26 cellular contexts compared by ENCODE assay signal in genomic region chr22:39181356-39181755, GRCh38. TPM values are rescaled to one million over a fixed set of nuclear protein-coding genes. Genes with fewer than 3 reads are reported as not detected.
DNase-seq lines count a peak whose midpoint lies in the region; ATAC-seq and TF ChIP-seq lines count a peak whose summit lies in the region.
"Had no signal": no experiment of that assay in that cellular context is flagged by ENCODE, and none has a peak within 500 bp of the region (broad histone marks: within the 10 kb centered on the region; RNA-seq: fewer than 3 reads in every experiment).

No MANE protein-coding gene starts in this region.

- no peaks in the 10 kb centered on the region for H3K27me3 ChIP-seq in neuronal stem cell (ENCODE audit: control insufficient read depth in 3 of 3, insufficient read depth in 3 of 3, low read depth in 1 of 3, low read length in 3 of 3)
- H3K27me3 ChIP-seq: SJCRH30 had no signal

- H3K9me3 Mint-ChIP-seq in chondrocyte (ENCODE audit: low read depth), result peaks cover 8% of the 10 kb centered on the region
- H3K9me3 Mint-ChIP-seq in activated T-helper 1 cell treated with anti-CD3 and anti-CD28 coated beads, Interleukin-12 subunit alpha, Interleukin-12 subunit beta, Interleukin-2, Interleukin-4 antibody, amounts not matched to agents 30 ng/mL and 10 ng/mL and 1 ng/mL, durations not matched to agents 14 hours and 24 hours and 36 hours, result no peaks in the 10 kb centered on the region
- no peaks in the 10 kb centered on the region for H3K9me3 Mint-ChIP-seq in activated naive CD4-positive, alpha-beta T cell treated with anti-CD3 and anti-CD28 coated beads for 36 hours

- peaks cover 24 to 27% of the 10 kb centered on the region in 2 donors for H3K4me1 ChIP-seq in neuronal stem cell (ENCODE audit: control insufficient read depth in 2 of 2, insufficient read depth in 1 of 2, low read depth in 1 of 2, low read length in 2 of 2)

- peak overlapping the region; percentile 90 for H3K18ac ChIP-seq in neuronal stem cell (ENCODE audit: low read length)

- DNase-seq in activated effector memory CD4-positive, alpha-beta T cell treated with anti-CD3 and anti-CD28 coated beads, Interleukin-2, amount 50 U/mL, for 16 hours, result peak; percentile 50
- no peak for DNase-seq in activated effector memory CD4-positive, alpha-beta T cell treated with Interleukin-2 at 50 U/mL for 16 hours
- peak; percentile 47 for DNase-seq in chondrocyte (ENCODE audit: low spot score)
- DNase-seq in neuronal stem cell (ENCODE audit: low spot score), result no peak
- no peak for DNase-seq in AG08396 (ENCODE audit: low spot score)
- DNase-seq in activated T-helper 1 cell treated with anti-CD3 and anti-CD28 coated beads, Interleukin-12 subunit alpha, Interleukin-12 subunit beta, Interleukin-2, Interleukin-4 antibody, amounts not matched to agents 30 ng/mL and 10 ng/mL and 1 ng/mL, durations not matched to agents 14 hours and 24 hours and 36 hours (ENCODE audit: low spot score), result no peak
- no peak for DNase-seq in activated naive CD4-positive, alpha-beta T cell treated with anti-CD3 and anti-CD28 coated beads for 36 hours
- DNase-seq: 8988T, ACHN, Calu3, DMS153, DND-41, H7, Karpas-422, NCI-H1092, NCI-H1417 treated with DMSO at 0.1 percent for 48 hours, NCI-H187, NCI-H2081 treated with DMSO at 0.1 percent for 48 hours, NCI-H2171, NCI-H345, NCI-H524, NCI-H774, SJCRH30 had no signal

- peak overlapping the region; percentile 75 for H3K23ac ChIP-seq in neuronal stem cell (ENCODE audit: low read depth, low read length, poor library complexity)

- CTCF ChIA-PET in activated naive CD4-positive, alpha-beta T cell treated with anti-CD3 and anti-CD28 coated beads for 36 hours (lab: Charles Lee), result no interaction called here

- peak overlapping the region; percentile 87 for H2BK15ac ChIP-seq in neuronal stem cell (ENCODE audit: low read length)

- no peak overlapping the region for H3K4me3 ChIP-seq in neuronal stem cell (ENCODE audit: low read length in 2 of 2)
- H3K4me3 ChIP-seq: SJCRH30 had no signal

- H2AK5ac ChIP-seq in neuronal stem cell (ENCODE audit: low read depth, low read length), result peak overlapping the region; percentile 80

- no peaks in the 10 kb centered on the region for H3K36me3 Mint-ChIP-seq in chondrocyte (ENCODE audit: low read depth)
- no peaks in the 10 kb centered on the region for H3K36me3 Mint-ChIP-seq in activated T-helper 1 cell treated with anti-CD3 and anti-CD28 coated beads, Interleukin-12 subunit alpha, Interleukin-12 subunit beta, Interleukin-2, Interleukin-4 antibody, amounts not matched to agents 30 ng/mL and 10 ng/mL and 1 ng/mL, durations not matched to agents 14 hours and 24 hours and 36 hours (ENCODE audit: low read depth)
- H3K36me3 Mint-ChIP-seq in activated naive CD4-positive, alpha-beta T cell treated with anti-CD3 and anti-CD28 coated beads for 36 hours (ENCODE audit: low read depth), result no peaks in the 10 kb centered on the region

- H2BK12ac ChIP-seq in neuronal stem cell (ENCODE audit: low read length), result peak overlapping the region; percentile 84

- no CpG with 5 or more reads among the region's 8 CpGs for WGBS in neuronal stem cell (ENCODE audit: extremely low coverage in 2 of 2, insufficient read length in 2 of 2, insufficient replicate concordance in 1 of 2), 2 donors

- peaks cover 10% of the 10 kb centered on the region for H3K4me1 Mint-ChIP-seq in chondrocyte (ENCODE audit: low read depth)
- H3K4me1 Mint-ChIP-seq in activated T-helper 1 cell treated with anti-CD3 and anti-CD28 coated beads, Interleukin-12 subunit alpha, Interleukin-12 subunit beta, Interleukin-2, Interleukin-4 antibody, amounts not matched to agents 30 ng/mL and 10 ng/mL and 1 ng/mL, durations not matched to agents 14 hours and 24 hours and 36 hours (ENCODE audit: low read depth), result peaks cover 9% of the 10 kb centered on the region
- H3K4me1 Mint-ChIP-seq in activated naive CD4-positive, alpha-beta T cell treated with anti-CD3 and anti-CD28 coated beads for 36 hours (ENCODE audit: low read depth), result no peaks in the 10 kb centered on the region

- no peak overlapping the region for H3K4ac ChIP-seq in neuronal stem cell (ENCODE audit: low read length)

- H3K27ac ChIP-seq in neuronal stem cell (replicated peaks; ENCODE audit: low read length), result no peak overlapping the region
- H3K27ac ChIP-seq: SJCRH30 had no signal

- peaks cover 5 to 7% of the 10 kb centered on the region in 2 donors for H3K9me3 ChIP-seq in neuronal stem cell (replicated peaks in 1 of 2; ENCODE audit: control insufficient read depth in 2 of 2, insufficient read depth in 1 of 2, low read depth in 1 of 2, low read length in 2 of 2)
- H3K9me3 ChIP-seq: SJCRH30 had no signal

- ATAC-seq in HG03108 (IDR thresholded peaks at IDR 0.05; ENCODE audit: unreplicated experiment), result no peak
- ATAC-seq: Right ventricle myocardium inferior, SK-N-SH treated with all-trans-retinoic acid at 6 μM for 48 hours had no signal

- no peak overlapping the region for H4K8ac ChIP-seq in neuronal stem cell (ENCODE audit: low read depth, low read length)

- H2BK5ac ChIP-seq in neuronal stem cell (ENCODE audit: low read length), result no peak overlapping the region

- H2AFZ ChIP-seq in neuronal stem cell (ENCODE audit: low read length), result no peak overlapping the region

- no peak overlapping the region for H3K27ac Mint-ChIP-seq in chondrocyte (ENCODE audit: unreplicated experiment)
- no peak overlapping the region for H3K27ac Mint-ChIP-seq in activated T-helper 1 cell treated with anti-CD3 and anti-CD28 coated beads, Interleukin-12 subunit alpha, Interleukin-12 subunit beta, Interleukin-2, Interleukin-4 antibody, amounts not matched to agents 30 ng/mL and 10 ng/mL and 1 ng/mL, durations not matched to agents 14 hours and 24 hours and 36 hours
- H3K27ac Mint-ChIP-seq in activated naive CD4-positive, alpha-beta T cell treated with anti-CD3 and anti-CD28 coated beads for 36 hours, result no peak overlapping the region

- peak overlapping the region; percentile 44 for H2BK120ac ChIP-seq in neuronal stem cell (ENCODE audit: low read depth, low read length)

- H4K91ac ChIP-seq in neuronal stem cell (ENCODE audit: low read depth, low read length, poor library complexity), result no peak overlapping the region

- no peaks in the 10 kb centered on the region for H3K27me3 Mint-ChIP-seq in chondrocyte (ENCODE audit: low read depth)
- peaks cover 4% of the 10 kb centered on the region for H3K27me3 Mint-ChIP-seq in activated T-helper 1 cell treated with anti-CD3 and anti-CD28 coated beads, Interleukin-12 subunit alpha, Interleukin-12 subunit beta, Interleukin-2, Interleukin-4 antibody, amounts not matched to agents 30 ng/mL and 10 ng/mL and 1 ng/mL, durations not matched to agents 14 hours and 24 hours and 36 hours (ENCODE audit: insufficient read depth)
- H3K27me3 Mint-ChIP-seq in activated naive CD4-positive, alpha-beta T cell treated with anti-CD3 and anti-CD28 coated beads for 36 hours (ENCODE audit: low read depth), result no peaks in the 10 kb centered on the region

- H3K36me3 ChIP-seq in neuronal stem cell (replicated peaks in 1 of 2; ENCODE audit: control insufficient read depth in 2 of 2, insufficient read depth in 2 of 2, low read length in 2 of 2), result no peaks in the 10 kb centered on the region
- H3K36me3 ChIP-seq: SJCRH30 had no signal

- no peak overlapping the region for H3K4me3 Mint-ChIP-seq in chondrocyte (ENCODE audit: unreplicated experiment)
- no peak overlapping the region for H3K4me3 Mint-ChIP-seq in activated T-helper 1 cell treated with anti-CD3 and anti-CD28 coated beads, Interleukin-12 subunit alpha, Interleukin-12 subunit beta, Interleukin-2, Interleukin-4 antibody, amounts not matched to agents 30 ng/mL and 10 ng/mL and 1 ng/mL, durations not matched to agents 14 hours and 24 hours and 36 hours
- no peak overlapping the region for H3K4me3 Mint-ChIP-seq in activated naive CD4-positive, alpha-beta T cell treated with anti-CD3 and anti-CD28 coated beads for 36 hours

- H3K79me1 ChIP-seq in neuronal stem cell (ENCODE audit: low read depth, low read length), result no peaks in the 10 kb centered on the region

- no peak for TF ChIP-seq CTCF in chondrocyte (IDR thresholded peaks at IDR 0.05)

- H3K9ac ChIP-seq in neuronal stem cell (ENCODE audit: low read depth, low read length, poor library complexity), result peak overlapping the region; percentile 50

- intact Hi-C loops in activated T-helper 1 cell treated with anti-CD3 and anti-CD28 coated beads, Interleukin-12 subunit alpha, Interleukin-12 subunit beta, Interleukin-2, Interleukin-4 antibody, amounts not matched to agents 30 ng/mL and 10 ng/mL and 1 ng/mL, durations not matched to agents 14 hours and 24 hours and 36 hours (cut with micrococcal nuclease), result no loop called here
- intact Hi-C loops in activated naive CD4-positive, alpha-beta T cell treated with anti-CD3 and anti-CD28 coated beads for 36 hours (cut with micrococcal nuclease), result no loop called here

- H3K14ac ChIP-seq in neuronal stem cell (ENCODE audit: low read length), result no peak overlapping the region

- H3K4me2 ChIP-seq in neuronal stem cell (ENCODE audit: insufficient read depth, low read length, poor library complexity, severe bottlenecking), result no peak overlapping the region

RNA-seq across cellular contexts. Expression of gene CBX7, which starts 28.9 kb away (rescaled TPM):
- total RNA-seq in chondrocyte, result 3.6 to 6.9 TPM (median 4.7 TPM) in 3 replicates
- polyA plus RNA-seq in neuronal stem cell (2013, experiment 1 of 2), result 9.3 TPM
- polyA plus RNA-seq in neuronal stem cell (2013, experiment 2 of 2), result 9.2 TPM
- total RNA-seq in activated T-helper 1 cell treated with anti-CD3 and anti-CD28 coated beads, Interleukin-12 subunit alpha, Interleukin-12 subunit beta, Interleukin-2, Interleukin-4 antibody, amounts not matched to agents 30 ng/mL and 10 ng/mL and 1 ng/mL, durations not matched to agents 14 hours and 24 hours and 36 hours, result 12.7 and 13.8 TPM in 2 replicates
- 10 to 100 TPM; 20.8 to 24.1 TPM for total RNA-seq in activated naive CD4-positive, alpha-beta T cell treated with anti-CD3 and anti-CD28 coated beads for 36 hours

Comparison
In these comparisons a context has a peak if more than half of its experiments do, and no peak if none do; other contexts are left out.
1. DNase-seq: peak in activated effector memory CD4-positive, alpha-beta T cell treated with anti-CD3 and anti-CD28 coated beads, Interleukin-2, amount 50 U/mL, for 16 hours (single experiment) and chondrocyte (single experiment); none in activated effector memory CD4-positive, alpha-beta T cell treated with Interleukin-2 at 50 U/mL for 16 hours (single experiment), neuronal stem cell (single experiment), AG08396 (single experiment), activated T-helper 1 cell treated with anti-CD3 and anti-CD28 coated beads, Interleukin-12 subunit alpha, Interleukin-12 subunit beta, Interleukin-2, Interleukin-4 antibody, amounts not matched to agents 30 ng/mL and 10 ng/mL and 1 ng/mL, durations not matched to agents 14 hours and 24 hours and 36 hours (single experiment) and activated naive CD4-positive, alpha-beta T cell treated with anti-CD3 and anti-CD28 coated beads for 36 hours (single experiment).